8 cellular contexts compared by ENCODE assay signal in genomic region chr11:74929431-74930363, GRCh38. TPM values are rescaled to one million over a fixed set of nuclear protein-coding genes. Genes with fewer than 3 reads are reported as not detected.
A peak's percentile ranks its signal among the peaks of the same experiment; 100 is the strongest.
DNase-seq lines count a peak whose midpoint lies in the region; ATAC-seq and TF ChIP-seq lines count a peak whose summit lies in the region.

No MANE protein-coding gene starts in this region.

- H4K91ac ChIP-seq in IMR-90 (ENCODE audit: insufficient read depth, low read depth, low read length) = no peak overlapping the region

- no peak overlapping the region for H4K5ac ChIP-seq in IMR-90 (ENCODE audit: low read depth, low read length)

- H3K4ac ChIP-seq in IMR-90 (ENCODE audit: low read depth, low read length) = no peak overlapping the region

- peaks cover 4% of the 10 kb centered on the region; the same call in 1 of the 2 replicates for H3K9me1 ChIP-seq in IMR-90 (ENCODE audit: insufficient read depth, low read length)

- no peak overlapping the region for H3K18ac ChIP-seq in IMR-90 (ENCODE audit: low read depth, low read length)

- no peak overlapping the region for H3K4me3 Mint-ChIP-seq in naive B cell
- no peak overlapping the region for H3K4me3 Mint-ChIP-seq in stimulated activated naive B cell treated with anti-CD40 and anti-IgM and Interleukin-4, amounts not matched to agents 10 μg/mL and 1 μg/mL and 100 μg/mL, for 72 hours

- H3K23ac ChIP-seq in IMR-90 (ENCODE audit: low read depth, low read length) = no peak overlapping the region

- H3K79me1 ChIP-seq in IMR-90 (ENCODE audit: low read depth in 1 of 2, low read length in 2 of 2) = peaks cover 0 to 7% of the 10 kb centered on the region in 2 experiments; a peak in 1 of 4 replicates

- H3K27ac Mint-ChIP-seq in naive B cell = no peak overlapping the region
- no peak overlapping the region for H3K27ac Mint-ChIP-seq in stimulated activated naive B cell treated with anti-CD40 and anti-IgM and Interleukin-4, amounts not matched to agents 10 μg/mL and 1 μg/mL and 100 μg/mL, for 72 hours

- no peaks in the 10 kb centered on the region for H4K20me1 ChIP-seq in IMR-90 (ENCODE audit: insufficient read depth, low read length)

- no peaks in the 10 kb centered on the region for H3K27me3 ChIP-seq in A673 (replicated peaks; ENCODE audit: insufficient read depth, low read depth, low read length, poor library complexity)
- H3K27me3 ChIP-seq in IMR-90 (ENCODE audit: control insufficient read depth, insufficient read depth, low read length) = no peaks in the 10 kb centered on the region
- H3K27me3 ChIP-seq in NT2/D1 (ENCODE audit: insufficient read depth, insufficient read length) = no peaks in the 10 kb centered on the region

- H3K4me1 ChIP-seq in A673 (ENCODE audit: insufficient read depth, low read length, poor library complexity, severe bottlenecking) (peaks cover 7% of the 10 kb centered on the region), IMR-90 (ENCODE audit: control insufficient read depth, insufficient read depth, low read length) (peaks cover 14% of the 10 kb centered on the region), NT2/D1 (ENCODE audit: insufficient read depth, insufficient read length) (no peaks in the 10 kb centered on the region)

- peaks cover 0 to 15% of the 10 kb centered on the region in 2 donors for H3K36me3 Mint-ChIP-seq in naive B cell
- H3K36me3 Mint-ChIP-seq in stimulated activated naive B cell treated with anti-CD40 and anti-IgM and Interleukin-4, amounts not matched to agents 10 μg/mL and 1 μg/mL and 100 μg/mL, for 72 hours = peaks cover 10 to 21% of the 10 kb centered on the region in 2 donors

- H3K9me3 ChIP-seq in A673 (ENCODE audit: low read depth, low read length, poor library complexity, severe bottlenecking) (no peaks in the 10 kb centered on the region), IMR-90 (ENCODE audit: control insufficient read depth, insufficient read depth, low read length) (no peaks in the 10 kb centered on the region), NT2/D1 (ENCODE audit: insufficient read depth, low read length) (no peaks in the 10 kb centered on the region)

- 75% methylated on average over 4 of the region's 8 CpGs; no CpG with 5 or more reads in 1 of the 2 experiments for WGBS in IMR-90 (ENCODE audit: extremely low coverage in 2 of 2, insufficient read length in 1 of 2), 2 experiments

- no peak overlapping the region for H2BK20ac ChIP-seq in IMR-90 (ENCODE audit: low read depth, low read length)

- no peaks in the 10 kb centered on the region for H3K27me3 Mint-ChIP-seq in naive B cell
- no peaks in the 10 kb centered on the region for H3K27me3 Mint-ChIP-seq in stimulated activated naive B cell treated with anti-CD40 and anti-IgM and Interleukin-4, amounts not matched to agents 10 μg/mL and 1 μg/mL and 100 μg/mL, for 72 hours

- H3K9me3 Mint-ChIP-seq in naive B cell = no peaks in the 10 kb centered on the region
- no peaks in the 10 kb centered on the region for H3K9me3 Mint-ChIP-seq in stimulated activated naive B cell treated with anti-CD40 and anti-IgM and Interleukin-4, amounts not matched to agents 10 μg/mL and 1 μg/mL and 100 μg/mL, for 72 hours

- CTCF ChIA-PET in A673 (lab: Charles Lee) (interaction anchor here (0.6 to 1.6 kb wide), 7 partner anchors 59 to 319 kb away, joined by 3 to 14 read pairs (median 8); partner anchors contain the start of gene NEU3), IMR-90 (lab: Yijun Ruan, JAX) (interaction anchor here (0.5 to 1.4 kb wide), 8 partner anchors 8 to 282 kb away, joined by 3 to 7 read pairs (median 3); no protein-coding TSS in a partner anchor)

- H3K4me2 ChIP-seq in IMR-90 (ENCODE audit: low read depth, low read length) = no peak overlapping the region

- intact Hi-C loops in A673 (cut with micrococcal nuclease; ENCODE audit: unreplicated experiment) = loop anchor here (1.0 to 10.0 kb wide), 3 partner anchors 103 to 319 kb away; no protein-coding TSS in a partner anchor
- intact Hi-C loops in IMR-90 (cut with micrococcal nuclease) = loop anchor here (1.0 to 2.0 kb wide), 4 partner anchors 103 to 319 kb away; no protein-coding TSS in a partner anchor

- H3K4me3 ChIP-seq in A673 (ENCODE audit: low read depth, low read length, poor library complexity, severe bottlenecking) (no peak overlapping the region), IMR-90 (ENCODE audit: insufficient read depth, low read depth, low read length) (no peak overlapping the region), NT2/D1 (ENCODE audit: insufficient read length, low read depth) (no peak overlapping the region), epithelial cell of proximal tubule (ENCODE audit: low read depth, low read length) (no peak overlapping the region)

- no peak overlapping the region for H3K14ac ChIP-seq in IMR-90 (replicated peaks; ENCODE audit: low read depth, low read length)

- no peaks in the 10 kb centered on the region for H3K4me1 Mint-ChIP-seq in naive B cell
- H3K4me1 Mint-ChIP-seq in stimulated activated naive B cell treated with anti-CD40 and anti-IgM and Interleukin-4, amounts not matched to agents 10 μg/mL and 1 μg/mL and 100 μg/mL, for 72 hours = no peaks in the 10 kb centered on the region

- H2BK15ac ChIP-seq in IMR-90 (ENCODE audit: low read depth, low read length) = 0 out of 3 replicates have a peak overlapping the region, but pooled peaks have one; percentile 13

- in situ Hi-C loops in IMR-90 (cut with MboI; ENCODE audit: low sequenced_read_pairs) = loop anchor here (5.0 kb wide), 1 partner anchor 318 kb away; no protein-coding TSS in a partner anchor

- peak; percentile 65 for ATAC-seq in GM18511 (IDR thresholded peaks at IDR 0.05; ENCODE audit: unreplicated experiment)
- peak; percentile 81 for ATAC-seq in IMR-90 (ENCODE audit: low read depth)
- peak; percentile 87 to 94 for ATAC-seq in naive B cell (ENCODE audit: low read depth in 2 of 2)
- peak; percentile 96 to 97 for ATAC-seq in stimulated activated naive B cell treated with anti-CD40 and anti-IgM and Interleukin-4, amounts not matched to agents 10 μg/mL and 1 μg/mL and 100 μg/mL, for 72 hours (replicated peaks)

- peak; percentile 98 for TF ChIP-seq CTCF in A673 (conservative IDR thresholded peaks at IDR 0.05; ENCODE audit: low read depth, low read length)
- peak; percentile 93 for TF ChIP-seq CTCF in IMR-90 (conservative IDR thresholded peaks at IDR 0.05; ENCODE audit: low read depth, low read length)
- TF ChIP-seq CTCF in epithelial cell of proximal tubule (conservative IDR thresholded peaks at IDR 0.05; ENCODE audit: low read depth, low read length) = peak; percentile 92

- BruUV-seq in A673 (replicated peaks; lab: Mats Ljungman, UMichigan) = no TSS peak
- BruUV-seq in IMR-90 (replicated peaks; lab: Mats Ljungman, UMichigan) = no TSS peak

- dilution Hi-C loops in IMR-90 (cut with HindIII; ENCODE audit: low sequenced_read_pairs, unreplicated experiment) = no loop called here

- no peak overlapping the region for H4K8ac ChIP-seq in IMR-90 (ENCODE audit: low read depth in 2 of 2, low read length in 2 of 2)

- TF ChIP-seq RAD21 in IMR-90 (IDR thresholded peaks at IDR 0.05; ENCODE audit: low read length) = peak; percentile 92

- no peak overlapping the region for H2AFZ ChIP-seq in IMR-90 (replicated peaks; ENCODE audit: low read length, poor library complexity)

- no peak overlapping the region for H2BK120ac ChIP-seq in IMR-90 (ENCODE audit: low read depth, low read length)

- H3K36me3 ChIP-seq in A673 (ENCODE audit: insufficient read depth, low read length, poor library complexity, severe bottlenecking) (no peaks in the 10 kb centered on the region), IMR-90 (ENCODE audit: control insufficient read depth, insufficient read depth, low read length) (peaks cover 2% of the 10 kb centered on the region), NT2/D1 (ENCODE audit: insufficient read depth, insufficient read length, low read length) (peaks cover 70% of the 10 kb centered on the region)

- H2BK5ac ChIP-seq in IMR-90 (ENCODE audit: low read depth, low read length, poor library complexity, severe bottlenecking) = no peak overlapping the region

- TF ChIP-seq POLR2A in IMR-90 (IDR thresholded peaks at IDR 0.05; ENCODE audit: low read depth, low read length) = no peak

- H2AK5ac ChIP-seq in IMR-90 (ENCODE audit: low read depth, low read length) = no peak overlapping the region

- no peak overlapping the region for H3K27ac ChIP-seq in A673 (ENCODE audit: low read depth, low read length, poor library complexity, severe bottlenecking)
- no peak overlapping the region for H3K27ac ChIP-seq in IMR-90 (ENCODE audit: insufficient read depth, low read length)

- H3K56ac ChIP-seq in IMR-90 (ENCODE audit: extremely low read depth, insufficient read depth, low read length) = no peak overlapping the region

- DNase-seq in A673 (ENCODE audit: low spot score) (peak; percentile 94), IMR-90 (peak; percentile 95), NT2/D1 (ENCODE audit: low read depth, low spot score) (peak; percentile 85), epithelial cell of proximal tubule (ENCODE audit: low read depth) (peak; percentile 70), naive B cell (peak; percentile 69)
- peak; percentile 62 for DNase-seq in activated CD8-positive, alpha-beta memory T cell treated with anti-CD3 and anti-CD28 coated beads, Interleukin-2, amount 50 U/mL, for 4 hours
- peak; percentile 48 for DNase-seq in stimulated activated naive B cell treated with anti-CD40 and anti-IgM and Interleukin-4, amounts not matched to agents 10 μg/mL and 1 μg/mL and 100 μg/mL, for 72 hours

- POLR2A ChIA-PET in A673 (lab: Charles Lee; ENCODE audit: low non-redundant PET) (interaction anchor here (0.8 kb wide), 1 partner anchor 17 kb away, joined by 4 read pairs; no protein-coding TSS in a partner anchor), IMR-90 (lab: Charles Lee; ENCODE audit: unreplicated experiment) (no interaction called here)

- no peak overlapping the region for H2AK9ac ChIP-seq in IMR-90 (replicated peaks; ENCODE audit: low read depth, low read length, poor library complexity)

- no peak overlapping the region for H3K9ac ChIP-seq in IMR-90 (ENCODE audit: low read depth, low read length)
- H3K9ac ChIP-seq in NT2/D1 (ENCODE audit: insufficient read length, low read depth) = no peak overlapping the region

RNA-seq across cellular contexts. Expression of gene XRRA1, which starts 19.2 kb away (rescaled TPM):
- total RNA-seq in A673 (2021) = 7.3 and 10.0 TPM in 2 replicates
- total RNA-seq in IMR-90 (2012; rRNA removed) = 5.0 and 6.3 TPM in 2 replicates
- polyA plus RNA-seq in IMR-90 (2012; rRNA removed) = 4.5 and 5.4 TPM in 2 replicates
- 2.7 and 4.3 TPM in 2 replicates for polyA plus RNA-seq in IMR-90 (2012; cell fraction: cytosol; rRNA removed)
- 6.2 and 10.3 TPM in 2 replicates for polyA plus RNA-seq in IMR-90 (2012; cell fraction: nucleus; rRNA removed; ENCODE audit: low replicate concordance)
- 5.1 and 9.5 TPM in 2 replicates for total RNA-seq in epithelial cell of proximal tubule
- 10 to 100 TPM in 3 of 6 donors, 1 to 10 TPM in 2, under 1 TPM in 1; 0.32 to 15.6 (median 10.0) TPM for polyA plus RNA-seq in naive B cell (ENCODE audit: low read depth in 6 of 6)

RNA-seq across cellular contexts. Expression of gene SPCS2, which starts 19.4 kb away (rescaled TPM):
- total RNA-seq in A673 (2021) (207 and 241 TPM in 2 replicates), IMR-90 (2012; rRNA removed) (13.3 and 15.4 TPM in 2 replicates), epithelial cell of proximal tubule (40.1 and 42.8 TPM in 2 replicates)
- polyA plus RNA-seq in IMR-90 (2012; rRNA removed) (68.8 and 76.0 TPM in 2 replicates), naive B cell (ENCODE audit: low read depth in 6 of 6) (100 to 1,000 TPM; 198 to 302 (median 265) TPM)
- polyA plus RNA-seq in IMR-90 (2012; cell fraction: cytosol; rRNA removed) = 16.6 and 28.7 TPM in 2 replicates
- polyA plus RNA-seq in IMR-90 (2012; cell fraction: nucleus; rRNA removed; ENCODE audit: low replicate concordance) = 1.7 and 11.0 TPM in 2 replicates

RNA-seq across cellular contexts. Expression of gene NEU3, which starts 59.0 kb away (rescaled TPM):
- 11.5 and 13.3 TPM in 2 replicates for total RNA-seq in A673 (2021)
- total RNA-seq in IMR-90 (2012; rRNA removed) = 8.3 and 10.6 TPM in 2 replicates
- 5.1 and 5.5 TPM in 2 replicates for polyA plus RNA-seq in IMR-90 (2012; rRNA removed)
- 2.8 and 3.4 TPM in 2 replicates for polyA plus RNA-seq in IMR-90 (2012; cell fraction: cytosol; rRNA removed)
- polyA plus RNA-seq in IMR-90 (2012; cell fraction: nucleus; rRNA removed; ENCODE audit: low replicate concordance) = 18.9 and 19.2 TPM in 2 replicates
- 4.5 and 12.3 TPM in 2 replicates for total RNA-seq in epithelial cell of proximal tubule
- polyA plus RNA-seq in naive B cell (ENCODE audit: low read depth in 6 of 6) = 1 to 10 TPM; 1.6 to 4.3 (median 3.0) TPM
